ENCODE assay signal across 21 cellular contexts in the genomic region with DNA sequence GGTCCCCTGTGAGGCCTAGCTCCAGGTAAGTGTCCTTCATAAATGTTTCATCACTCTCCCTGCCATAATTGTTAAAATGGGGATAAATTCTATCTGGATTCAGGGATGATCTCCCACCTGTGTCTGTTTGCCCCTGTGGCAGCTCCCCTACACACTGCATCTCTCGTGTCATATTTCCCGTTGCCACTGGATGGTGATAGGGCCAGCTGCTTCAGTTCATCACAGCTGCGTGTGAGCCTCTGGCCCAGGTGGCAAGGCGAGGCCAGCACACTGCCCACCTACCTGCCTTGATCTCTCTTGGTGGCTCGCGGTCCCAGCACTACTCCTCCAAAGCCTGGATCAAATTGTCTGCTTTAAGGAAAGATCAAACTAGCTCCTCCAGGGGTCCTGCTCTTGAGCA.
"Had no signal": no experiment of that assay in that cellular context is flagged by ENCODE, and none has a peak within 500 bp of the region (broad histone marks: within the 10 kb centered on the region; RNA-seq: fewer than 3 reads in every experiment).

No MANE protein-coding gene starts in this region.

- FAIRE-seq: islet of Langerhans, TTC549 had no signal

- H2AFZ ChIP-seq: parathyroid adenoma had no signal

- H3K27ac ChIP-seq: epithelial cell of prostate, heart left ventricle, neutrophil, parathyroid adenoma, thyroid gland, upper lobe of right lung, WERI-Rb-1 had no signal

- H3K79me2 ChIP-seq: parathyroid adenoma had no signal

- H3K4me3 ChIP-seq: heart left ventricle, thyroid gland, upper lobe of right lung had no signal

- H3K4me1 ChIP-seq: heart left ventricle, parathyroid adenoma, upper lobe of right lung had no signal

- ATAC-seq: activated CD8-positive, alpha-beta T cell treated with anti-CD3 and anti-CD28 coated beads, Interleukin-2, amount 10 ng/mL, durations not matched to agents 7 days and 5 days; activated naive CD8-positive, alpha-beta T cell treated with anti-CD3 and anti-CD28 coated beads, Interleukin-2, amount 50 U/mL, for 24 hours; heart left ventricle; left cardiac atrium; right cardiac atrium; upper lobe of right lung had no signal

- DNase-seq: activated CD4-positive, alpha-beta T cell treated with anti-CD3 and anti-CD28 coated beads for 1 hour; activated CD4-positive, alpha-beta T cell treated with anti-CD3 and anti-CD28 coated beads, Interleukin-2, amount 50 U/mL, for 1 hour; activated CD8-positive, alpha-beta T cell treated with anti-CD3 and anti-CD28 coated beads, Interleukin-2, amount 10 ng/mL, durations not matched to agents 7 days and 5 days; activated gamma-delta T cell; activated naive CD4-positive, alpha-beta T cell treated with anti-CD3 and anti-CD28 coated beads, Interleukin-2, amount 50 U/mL, for 16 hours; activated naive CD8-positive, alpha-beta T cell treated with anti-CD3 and anti-CD28 coated beads, Interleukin-2, amount 50 U/mL, for 24 hours; cortex of kidney; heart left ventricle; left cardiac atrium; right cardiac atrium; stimulated activated CD4-positive, alpha-beta T cell treated with anti-CD3 and anti-CD28 coated beads, Interleukin-12 subunit alpha, Interleukin-12 subunit beta, amount 100 ng/mL, for 4 hours; stimulated activated CD4-positive, alpha-beta T cell treated with anti-CD3 and anti-CD28 coated beads, Interleukin-4, amount 100 ng/mL, for 4 hours; substantia nigra; thyroid gland; upper lobe of right lung; WERI-Rb-1 had no signal

- H3K9me3 ChIP-seq: heart left ventricle, neutrophil, thyroid gland, upper lobe of right lung had no signal

- H3K9ac ChIP-seq: parathyroid adenoma had no signal

- H3K36me3 ChIP-seq: heart left ventricle, neutrophil, thyroid gland, upper lobe of right lung, WERI-Rb-1 had no signal

- H3K27me3 ChIP-seq: thyroid gland, upper lobe of right lung had no signal
